In the genomic region with DNA sequence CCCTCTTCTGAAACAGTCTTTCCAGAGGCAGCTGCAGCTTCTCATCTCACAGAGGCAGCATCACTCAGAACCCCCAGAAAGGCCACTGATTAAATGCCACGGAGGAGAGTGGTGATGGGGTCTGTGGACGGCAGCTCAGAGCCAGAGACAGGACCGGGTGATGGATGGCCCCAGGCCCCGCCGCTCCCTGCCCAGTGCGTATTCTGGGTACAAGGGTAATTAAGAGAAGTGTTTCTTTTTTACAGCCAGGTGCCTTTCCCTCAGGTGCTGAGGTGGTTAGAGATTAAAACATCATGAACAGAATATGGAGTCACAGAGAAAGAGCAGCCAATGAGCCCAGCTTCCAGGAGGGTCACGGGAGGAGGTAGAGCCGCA, we compare ENCODE assay signal across 1 cellular context.
TF ChIP-seq lines count a peak whose summit lies in the region.

No MANE protein-coding gene starts in this region.

TF ChIP-seq in HepG2, 621 proteins besides CTCF, POLR2A, EP300 and RAD21 (continued from another document):
- no peak for TF ChIP-seq PCBP2 (optimal IDR thresholded peaks at IDR 0.05; ENCODE audit: low read depth, low read length, poor library complexity, severe bottlenecking)
- TF ChIP-seq ZNF710 (CRISPR knock-in tag; IDR thresholded peaks at IDR 0.05; ENCODE audit: borderline replicate concordance) = 0 out of 2 replicates have a peak, but pooled peaks have one; percentile 38
- TF ChIP-seq, protein P1, sequence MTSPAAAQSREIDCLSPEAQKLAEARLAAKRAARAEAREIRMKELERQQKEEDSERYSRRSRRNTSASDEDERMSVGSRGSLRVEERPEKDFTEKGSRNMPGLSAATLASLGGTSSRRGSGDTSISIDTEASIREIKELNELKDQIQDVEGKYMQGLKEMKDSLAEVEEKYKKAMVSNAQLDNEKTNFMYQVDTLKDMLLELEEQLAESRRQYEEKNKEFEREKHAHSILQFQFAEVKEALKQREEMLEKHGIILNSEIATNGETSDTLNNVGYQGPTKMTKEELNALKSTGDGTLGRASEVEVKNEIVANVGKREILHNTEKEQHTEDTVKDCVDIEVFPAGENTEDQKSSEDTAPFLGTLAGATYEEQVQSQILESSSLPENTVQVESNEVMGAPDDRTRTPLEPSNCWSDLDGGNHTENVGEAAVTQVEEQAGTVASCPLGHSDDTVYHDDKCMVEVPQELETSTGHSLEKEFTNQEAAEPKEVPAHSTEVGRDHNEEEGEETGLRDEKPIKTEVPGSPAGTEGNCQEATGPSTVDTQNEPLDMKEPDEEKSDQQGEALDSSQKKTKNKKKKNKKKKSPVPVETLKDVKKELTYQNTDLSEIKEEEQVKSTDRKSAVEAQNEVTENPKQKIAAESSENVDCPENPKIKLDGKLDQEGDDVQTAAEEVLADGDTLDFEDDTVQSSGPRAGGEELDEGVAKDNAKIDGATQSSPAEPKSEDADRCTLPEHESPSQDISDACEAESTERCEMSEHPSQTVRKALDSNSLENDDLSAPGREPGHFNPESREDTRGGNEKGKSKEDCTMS (CRISPR knock-in tag; conservative IDR thresholded peaks at IDR 0.05) = no peak
- no peak for TF ChIP-seq U2AF2 (IDR thresholded peaks at IDR 0.05; ENCODE audit: low read depth, low read length)
- TF ChIP-seq, protein P2, sequence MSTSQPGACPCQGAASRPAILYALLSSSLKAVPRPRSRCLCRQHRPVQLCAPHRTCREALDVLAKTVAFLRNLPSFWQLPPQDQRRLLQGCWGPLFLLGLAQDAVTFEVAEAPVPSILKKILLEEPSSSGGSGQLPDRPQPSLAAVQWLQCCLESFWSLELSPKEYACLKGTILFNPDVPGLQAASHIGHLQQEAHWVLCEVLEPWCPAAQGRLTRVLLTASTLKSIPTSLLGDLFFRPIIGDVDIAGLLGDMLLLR (CRISPR knock-in tag; IDR thresholded peaks at IDR 0.05) = peak; percentile 27; the same call in 1 of the 2 replicates
- 0 out of 2 replicates have a peak, but pooled peaks have one; percentile 19 for TF ChIP-seq ZNF333 (CRISPR knock-in tag; IDR thresholded peaks at IDR 0.05; ENCODE audit: borderline replicate concordance)
- 0 out of 2 replicates have a peak, but pooled peaks have one; percentile 15 for TF ChIP-seq PITX1 (CRISPR knock-in tag; IDR thresholded peaks at IDR 0.05)
- TF ChIP-seq ZC3H13 (CRISPR knock-in tag; IDR thresholded peaks at IDR 0.05) = no peak
- TF ChIP-seq, protein P3, sequence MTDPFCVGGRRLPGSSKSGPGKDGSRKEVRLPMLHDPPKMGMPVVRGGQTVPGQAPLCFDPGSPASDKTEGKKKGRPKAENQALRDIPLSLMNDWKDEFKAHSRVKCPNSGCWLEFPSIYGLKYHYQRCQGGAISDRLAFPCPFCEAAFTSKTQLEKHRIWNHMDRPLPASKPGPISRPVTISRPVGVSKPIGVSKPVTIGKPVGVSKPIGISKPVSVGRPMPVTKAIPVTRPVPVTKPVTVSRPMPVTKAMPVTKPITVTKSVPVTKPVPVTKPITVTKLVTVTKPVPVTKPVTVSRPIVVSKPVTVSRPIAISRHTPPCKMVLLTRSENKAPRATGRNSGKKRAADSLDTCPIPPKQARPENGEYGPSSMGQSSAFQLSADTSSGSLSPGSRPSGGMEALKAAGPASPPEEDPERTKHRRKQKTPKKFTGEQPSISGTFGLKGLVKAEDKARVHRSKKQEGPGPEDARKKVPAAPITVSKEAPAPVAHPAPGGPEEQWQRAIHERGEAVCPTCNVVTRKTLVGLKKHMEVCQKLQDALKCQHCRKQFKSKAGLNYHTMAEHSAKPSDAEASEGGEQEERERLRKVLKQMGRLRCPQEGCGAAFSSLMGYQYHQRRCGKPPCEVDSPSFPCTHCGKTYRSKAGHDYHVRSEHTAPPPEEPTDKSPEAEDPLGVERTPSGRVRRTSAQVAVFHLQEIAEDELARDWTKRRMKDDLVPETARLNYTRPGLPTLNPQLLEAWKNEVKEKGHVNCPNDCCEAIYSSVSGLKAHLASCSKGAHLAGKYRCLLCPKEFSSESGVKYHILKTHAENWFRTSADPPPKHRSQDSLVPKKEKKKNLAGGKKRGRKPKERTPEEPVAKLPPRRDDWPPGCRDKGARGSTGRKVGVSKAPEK (CRISPR knock-in tag; IDR thresholded peaks at IDR 0.05; ENCODE audit: borderline replicate concordance) = 0 out of 2 replicates have a peak, but pooled peaks have one; percentile 10
